ENCODE assay signal across 1 cellular context in the genomic region with DNA sequence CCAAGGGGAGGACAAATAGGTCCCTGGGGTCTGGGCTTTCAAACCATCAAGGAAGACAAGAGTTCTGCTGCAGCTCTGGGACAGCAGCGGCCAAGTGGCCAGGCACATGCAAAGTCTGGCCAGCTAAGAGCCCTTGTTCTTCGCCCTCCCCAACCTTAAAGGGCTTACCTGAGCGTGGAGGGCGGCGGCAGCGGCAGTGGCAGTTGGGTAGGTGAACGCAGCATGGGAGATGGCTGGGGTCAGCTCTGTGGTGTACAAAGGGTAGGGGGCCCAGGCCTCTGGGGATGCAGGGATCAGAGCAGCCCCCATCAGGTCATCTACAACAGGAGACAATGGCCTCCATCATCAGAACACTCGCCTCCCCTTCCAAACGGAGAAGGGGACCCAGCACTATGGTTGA.
TF ChIP-seq lines count a peak whose summit lies in the region.

No MANE protein-coding gene starts in this region.

TF ChIP-seq in IMR-90, 13 proteins besides CTCF, POLR2A, EP300 and RAD21 (continued from another document):
- no peak for TF ChIP-seq USF2 (IDR thresholded peaks at IDR 0.05; ENCODE audit: low read depth, low read length)
- TF ChIP-seq, protein P1, sequence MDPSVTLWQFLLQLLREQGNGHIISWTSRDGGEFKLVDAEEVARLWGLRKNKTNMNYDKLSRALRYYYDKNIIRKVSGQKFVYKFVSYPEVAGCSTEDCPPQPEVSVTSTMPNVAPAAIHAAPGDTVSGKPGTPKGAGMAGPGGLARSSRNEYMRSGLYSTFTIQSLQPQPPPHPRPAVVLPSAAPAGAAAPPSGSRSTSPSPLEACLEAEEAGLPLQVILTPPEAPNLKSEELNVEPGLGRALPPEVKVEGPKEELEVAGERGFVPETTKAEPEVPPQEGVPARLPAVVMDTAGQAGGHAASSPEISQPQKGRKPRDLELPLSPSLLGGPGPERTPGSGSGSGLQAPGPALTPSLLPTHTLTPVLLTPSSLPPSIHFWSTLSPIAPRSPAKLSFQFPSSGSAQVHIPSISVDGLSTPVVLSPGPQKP (IDR thresholded peaks at IDR 0.05; ENCODE audit: borderline replicate concordance, low read depth, low read length) = no peak
- no peak for TF ChIP-seq CEBPB (IDR thresholded peaks at IDR 0.05; ENCODE audit: low read depth, low read length)
- no peak for TF ChIP-seq MAFK (IDR thresholded peaks at IDR 0.05; ENCODE audit: low read depth, low read length)
- no peak for TF ChIP-seq CHD1 (IDR thresholded peaks at IDR 0.05; ENCODE audit: low read depth, low read length)
